ENCODE assay signal across 8 cellular contexts in genomic region chr11:95108159-95108611, GRCh38. TPM values are rescaled to one million over a fixed set of nuclear protein-coding genes. Genes with fewer than 3 reads are reported as not detected.
DNase-seq lines count a peak whose midpoint lies in the region; ATAC-seq and TF ChIP-seq lines count a peak whose summit lies in the region.

No MANE protein-coding gene starts in this region.

- intact Hi-C loops in mucosa of descending colon (cut with DNase I, micrococcal nuclease), result no loop called here

- H3K4me1 ChIP-seq in NT2/D1 (ENCODE audit: insufficient read depth, insufficient read length), result peaks cover 4% of the 10 kb centered on the region
- H3K4me1 ChIP-seq in mucosa of descending colon (ENCODE audit: low read depth), result peaks cover 4% of the 10 kb centered on the region

- H3K36me3 ChIP-seq in NT2/D1 (ENCODE audit: insufficient read depth, insufficient read length, low read length), result no peaks in the 10 kb centered on the region
- no peaks in the 10 kb centered on the region for H3K36me3 ChIP-seq in mucosa of descending colon (ENCODE audit: low read depth)

- H3K27me3 ChIP-seq in NT2/D1 (ENCODE audit: insufficient read depth, insufficient read length), result no peaks in the 10 kb centered on the region

- H3K4me3 ChIP-seq in NT2/D1 (ENCODE audit: insufficient read length, low read depth), result no peak overlapping the region
- peak overlapping the region; percentile 23 for H3K4me3 ChIP-seq in epithelial cell of esophagus (ENCODE audit: low read length)
- H3K4me3 ChIP-seq in mucosa of descending colon, result no peak overlapping the region

- peak overlapping the region; percentile 54 for H3K9ac ChIP-seq in NT2/D1 (ENCODE audit: insufficient read length, low read depth)

- DNase-seq in A172 (ENCODE audit: low spot score), result peak; percentile 48
- no peak for DNase-seq in NT2/D1 (ENCODE audit: low read depth, low spot score)
- DNase-seq in epithelial cell of esophagus (ENCODE audit: low read depth), result peak; percentile 91
- DNase-seq in mucosa of descending colon, result peak in 1 of 3 donors; percentile 38
- no peak for DNase-seq in NCI-H2029 (lab: John Stamatoyannopoulos, UW)
- no peak for DNase-seq in activated CD4-positive, alpha-beta T cell treated with anti-CD3 and anti-CD28 coated beads, Interleukin-2, amount 50 U/mL, for 48 hours
- DNase-seq in DMS 273 treated with DMSO at 0.1 percent for 48 hours (lab: John Stamatoyannopoulos, UW), result no peak

- H3K9me3 ChIP-seq in NT2/D1 (ENCODE audit: insufficient read depth, low read length) (no peaks in the 10 kb centered on the region), mucosa of descending colon (no peaks in the 10 kb centered on the region)

- ATAC-seq in mucosa of descending colon, result peak; percentile 92
- ATAC-seq in HG02852 (IDR thresholded peaks at IDR 0.05; ENCODE audit: unreplicated experiment), result no peak

- TF ChIP-seq CTCF in epithelial cell of esophagus (IDR thresholded peaks at IDR 0.05; ENCODE audit: insufficient read depth, low read depth, low read length, missing control alignments), result peak; percentile 3
- TF ChIP-seq CTCF in mucosa of descending colon (IDR thresholded peaks at IDR 0.05), result no peak

RNA-seq across cellular contexts. Expression of gene ENDOD1, which starts 18.5 kb away (rescaled TPM):
- 0.83 and 0.96 TPM in 2 replicates for total RNA-seq in A172 (2014; rRNA removed; shearing (Covaris generic))
- 10 to 100 TPM; 48.2 to 97.5 (median 70.9) TPM for total RNA-seq in mucosa of descending colon

RNA-seq across cellular contexts. Expression of gene SRSF8, which starts 41.5 kb away (rescaled TPM):
- 0.24 and 0.41 TPM in 2 replicates for total RNA-seq in A172 (2014; rRNA removed; shearing (Covaris generic))
- total RNA-seq in mucosa of descending colon, result 10 to 100 TPM; 41.3 to 42.5 (median 41.4) TPM

RNA-seq across cellular contexts. Expression of gene KDM4F, which starts 59.0 kb away (rescaled TPM):
- not detected in 2 replicates for total RNA-seq in A172 (2014; rRNA removed; shearing (Covaris generic))
- not detected for total RNA-seq in mucosa of descending colon

Comparison
In these comparisons a context has a peak if more than half of its experiments do, and no peak if none do; other contexts are left out.
1. DNase-seq: peak in A172 (single experiment) and epithelial cell of esophagus (single experiment); none in NT2/D1 (single experiment), NCI-H2029 (single experiment), activated CD4-positive, alpha-beta T cell treated with anti-CD3 and anti-CD28 coated beads, Interleukin-2, amount 50 U/mL, for 48 hours (0 of 2) and DMS 273 treated with DMSO at 0.1 percent for 48 hours (single experiment).
2. RNA of gene ENDOD1, which starts 18.5 kb away (total RNA-seq): 48.2 to 97.5 TPM in mucosa of descending colon; 0.83 to 0.96 TPM in A172; every median in the first group is over 10 times any median in the second.
3. RNA of gene SRSF8, which starts 41.5 kb away (total RNA-seq): 41.3 to 42.5 TPM in mucosa of descending colon; 0.24 to 0.41 TPM in A172; every median in the first group is over 10 times any median in the second.